Comparison of ENCODE assay signal across 23 cellular contexts in genomic region chr5:114500756-114501155, GRCh38.
"Had no signal": no experiment of that assay in that cellular context is flagged by ENCODE, and none has a peak within 500 bp of the region (broad histone marks: within the 10 kb centered on the region; RNA-seq: fewer than 3 reads in every experiment).

No MANE protein-coding gene starts in this region.

- ATAC-seq: effector memory CD8-positive, alpha-beta T cell; gastroesophageal sphincter; left cardiac atrium; psoas muscle; stimulated activated naive B cell treated with anti-CD40 and anti-IgM and Interleukin-4, amounts not matched to agents 10 μg/mL and 1 μg/mL and 100 μg/mL, for 72 hours; stimulated activated naive CD8-positive, alpha-beta T cell treated with anti-CD3 and anti-CD28 coated beads, Interleukin-15, amount 100 ng/mL, for 72 hours; upper lobe of right lung had no signal

- FAIRE-seq: kidney had no signal

- H3K4me1 ChIP-seq: esophagus muscularis mucosa, gastroesophageal sphincter, parathyroid adenoma, psoas muscle, sigmoid colon, testis, tibial nerve, upper lobe of right lung, vagina had no signal

- H3K27me3 ChIP-seq: esophagus muscularis mucosa, gastroesophageal sphincter, sigmoid colon, testis, tibial nerve, upper lobe of right lung, vagina had no signal

- DNase-seq: effector memory CD8-positive, alpha-beta T cell; glutamatergic neuron; kidney; left cardiac atrium; mesendoderm; naive B cell; psoas muscle; sigmoid colon; stimulated activated CD4-positive, alpha-beta T cell treated with anti-CD3 and anti-CD28 coated beads, Interleukin-2, amount 100 ng/mL, for 24 hours; stimulated activated CD4-positive, alpha-beta T cell treated with anti-CD3 and anti-CD28 coated beads, Interleukin-4, amount 100 ng/mL, for 4 hours; stimulated activated naive B cell treated with anti-CD40 and anti-IgM and Interleukin-4, amounts not matched to agents 10 μg/mL and 1 μg/mL and 100 μg/mL, for 72 hours; stimulated activated naive CD8-positive, alpha-beta T cell treated with anti-CD3 and anti-CD28 coated beads, Interleukin-15, amount 100 ng/mL, for 72 hours; testis; upper lobe of right lung had no signal

- H3K27ac ChIP-seq: epithelial cell of prostate, esophagus muscularis mucosa, gastroesophageal sphincter, parathyroid adenoma, psoas muscle, sigmoid colon, skin epidermis, testis, tibial nerve, upper lobe of right lung, vagina had no signal

- H3K9me3 ChIP-seq: esophagus muscularis mucosa, gastroesophageal sphincter, psoas muscle, sigmoid colon, testis, tibial nerve, upper lobe of right lung, vagina had no signal

- H3K4me3 ChIP-seq: esophagus muscularis mucosa, gastroesophageal sphincter, psoas muscle, sigmoid colon, skin epidermis, testis, tibial nerve, upper lobe of right lung, vagina had no signal

- H3K36me3 ChIP-seq: gastroesophageal sphincter, sigmoid colon, tibial nerve, upper lobe of right lung, vagina had no signal

- H3K36me3 Mint-ChIP-seq: naive B cell; stimulated activated naive B cell treated with anti-CD40 and anti-IgM and Interleukin-4, amounts not matched to agents 10 μg/mL and 1 μg/mL and 100 μg/mL, for 72 hours had no signal

- H3K4me3 Mint-ChIP-seq: dendritic cell treated with granulocyte-macrophage colony-stimulating factor and Interleukin-4, amounts not matched to agents 40 ng/mL and 50 ng/mL, for 4 days; effector memory CD8-positive, alpha-beta T cell; naive B cell; nephron; stimulated activated naive B cell treated with anti-CD40 and anti-IgM and Interleukin-4, amounts not matched to agents 10 μg/mL and 1 μg/mL and 100 μg/mL, for 72 hours; stimulated activated naive CD8-positive, alpha-beta T cell treated with anti-CD3 and anti-CD28 coated beads, Interleukin-15, amount 100 ng/mL, for 72 hours had no signal

- H3K27ac Mint-ChIP-seq: dendritic cell treated with granulocyte-macrophage colony-stimulating factor and Interleukin-4, amounts not matched to agents 40 ng/mL and 50 ng/mL, for 4 days; effector memory CD8-positive, alpha-beta T cell; stimulated activated naive B cell treated with anti-CD40 and anti-IgM and Interleukin-4, amounts not matched to agents 10 μg/mL and 1 μg/mL and 100 μg/mL, for 72 hours; stimulated activated naive CD8-positive, alpha-beta T cell treated with anti-CD3 and anti-CD28 coated beads, Interleukin-15, amount 100 ng/mL, for 72 hours had no signal

- H3K9me3 Mint-ChIP-seq: dendritic cell treated with granulocyte-macrophage colony-stimulating factor and Interleukin-4, amounts not matched to agents 40 ng/mL and 50 ng/mL, for 4 days; nephron had no signal

- H3K27me3 Mint-ChIP-seq: dendritic cell treated with granulocyte-macrophage colony-stimulating factor and Interleukin-4, amounts not matched to agents 40 ng/mL and 50 ng/mL, for 4 days; effector memory CD8-positive, alpha-beta T cell; naive B cell; stimulated activated naive B cell treated with anti-CD40 and anti-IgM and Interleukin-4, amounts not matched to agents 10 μg/mL and 1 μg/mL and 100 μg/mL, for 72 hours; stimulated activated naive CD8-positive, alpha-beta T cell treated with anti-CD3 and anti-CD28 coated beads, Interleukin-15, amount 100 ng/mL, for 72 hours had no signal

- H3K4me1 Mint-ChIP-seq: naive B cell; nephron; stimulated activated naive B cell treated with anti-CD40 and anti-IgM and Interleukin-4, amounts not matched to agents 10 μg/mL and 1 μg/mL and 100 μg/mL, for 72 hours; stimulated activated naive CD8-positive, alpha-beta T cell treated with anti-CD3 and anti-CD28 coated beads, Interleukin-15, amount 100 ng/mL, for 72 hours had no signal
